ENCODE assay signal across 8 cellular contexts in genomic region chr11:32892355-32893090, GRCh38. TPM values are rescaled to one million over a fixed set of nuclear protein-coding genes. Genes with fewer than 3 reads are reported as not detected.
DNase-seq lines count a peak whose midpoint lies in the region; ATAC-seq, FAIRE-seq and TF ChIP-seq lines count a peak whose summit lies in the region.

QSER1 (plus strand) TSS chr11:32892811; CDS start chr11:32893126, 315 bp downstream.

- no peaks in the 10 kb centered on the region for H3K27me3 Mint-ChIP-seq in activated T-helper 17 cell treated with anti-CD3 and anti-CD28 coated beads, Interleukin-2, amount 50 U/mL, for 72 hours
- H3K27me3 Mint-ChIP-seq in natural killer cell treated with Interleukin-12 subunit alpha and Interleukin-12 subunit beta and Interleukin-15 and Interleukin-18, amount 100 ng/mL, for 72 hours: no peaks in the 10 kb centered on the region

- no peaks in the 10 kb centered on the region for H3K9me3 Mint-ChIP-seq in activated T-helper 17 cell treated with anti-CD3 and anti-CD28 coated beads, Interleukin-2, amount 50 U/mL, for 72 hours
- no peaks in the 10 kb centered on the region for H3K9me3 Mint-ChIP-seq in natural killer cell treated with Interleukin-12 subunit alpha and Interleukin-12 subunit beta and Interleukin-15 and Interleukin-18, amount 100 ng/mL, for 72 hours

- peak; percentile 53 for DNase-seq in Caki2 (ENCODE audit: low read depth)
- peak; percentile 96 for DNase-seq in GM20000 (ENCODE audit: low spot score)
- DNase-seq in HTR-8/SVneo (ENCODE audit: insufficient read length, low spot score): peak; percentile 75
- DNase-seq in RKO (ENCODE audit: low spot score): peak; percentile 68
- peak; percentile 52 for DNase-seq in fibroblast of pulmonary artery (ENCODE audit: low read depth)
- DNase-seq in natural killer cell treated with Interleukin-12 subunit alpha and Interleukin-12 subunit beta and Interleukin-15 and Interleukin-18, amount 100 ng/mL, for 72 hours (ENCODE audit: low spot score): peak; percentile 85
- DNase-seq in stimulated activated naive CD4-positive, alpha-beta T cell treated with Interleukin-2 at 50 U/mL for 16 hours (lab: John Stamatoyannopoulos, UW): peak; percentile 72

- peak within 1 kb of the TSS; percentile 88 for H3K4me3 Mint-ChIP-seq in activated T-helper 17 cell treated with anti-CD3 and anti-CD28 coated beads, Interleukin-2, amount 50 U/mL, for 72 hours
- peak within 1 kb of the TSS; percentile 87 for H3K4me3 Mint-ChIP-seq in natural killer cell treated with Interleukin-12 subunit alpha and Interleukin-12 subunit beta and Interleukin-15 and Interleukin-18, amount 100 ng/mL, for 72 hours

- peaks cover 6% of the 10 kb centered on the region for H3K36me3 Mint-ChIP-seq in activated T-helper 17 cell treated with anti-CD3 and anti-CD28 coated beads, Interleukin-2, amount 50 U/mL, for 72 hours (ENCODE audit: low read depth)
- no peaks in the 10 kb centered on the region for H3K36me3 Mint-ChIP-seq in natural killer cell treated with Interleukin-12 subunit alpha and Interleukin-12 subunit beta and Interleukin-15 and Interleukin-18, amount 100 ng/mL, for 72 hours

- in situ Hi-C loops in Caki2 (cut with HindIII; ENCODE audit: low pct_unique_long_range_greater_than_20kb, low sequenced_read_pairs): no loop called here

- peak within 1 kb of the TSS; percentile 86 for H3K4me3 ChIP-seq in fibroblast of pulmonary artery (replicated peaks; ENCODE audit: low read depth, low read length)

- FAIRE-seq in HTR-8/SVneo (lab: Jason Lieb, UNC): peak; percentile 77

- no peak for TF ChIP-seq CTCF in GM20000 (IDR thresholded peaks at IDR 0.05; ENCODE audit: extremely low read depth, missing control alignments)
- TF ChIP-seq CTCF in fibroblast of pulmonary artery (IDR thresholded peaks at IDR 0.05; ENCODE audit: low read length, missing control alignments): no peak

- ATAC-seq in activated T-helper 17 cell treated with anti-CD3 and anti-CD28 coated beads, Interleukin-2, amount 50 U/mL, for 72 hours (replicated peaks): peak; percentile 66
- ATAC-seq in natural killer cell treated with Interleukin-12 subunit alpha and Interleukin-12 subunit beta and Interleukin-15 and Interleukin-18, amount 100 ng/mL, for 72 hours: peak; percentile 82 to 88

- peaks cover 18% of the 10 kb centered on the region for H3K4me1 Mint-ChIP-seq in activated T-helper 17 cell treated with anti-CD3 and anti-CD28 coated beads, Interleukin-2, amount 50 U/mL, for 72 hours
- peaks cover 16% of the 10 kb centered on the region in 2 donors for H3K4me1 Mint-ChIP-seq in natural killer cell treated with Interleukin-12 subunit alpha and Interleukin-12 subunit beta and Interleukin-15 and Interleukin-18, amount 100 ng/mL, for 72 hours (ENCODE audit: low read depth in 2 of 2)

- peak within 1 kb of the TSS; percentile 97 for H3K27ac Mint-ChIP-seq in activated T-helper 17 cell treated with anti-CD3 and anti-CD28 coated beads, Interleukin-2, amount 50 U/mL, for 72 hours
- peak within 1 kb of the TSS; percentile 72 to 86 for H3K27ac Mint-ChIP-seq in natural killer cell treated with Interleukin-12 subunit alpha and Interleukin-12 subunit beta and Interleukin-15 and Interleukin-18, amount 100 ng/mL, for 72 hours

RNA-seq across cellular contexts. Expression of gene QSER1, which starts in this region (rescaled TPM):
- total RNA-seq in Caki2 (2014; rRNA removed; shearing (Covaris generic); ENCODE audit: low replicate concordance): 5.0 and 5.7 TPM in 2 replicates
- total RNA-seq in activated T-helper 17 cell treated with anti-CD3 and anti-CD28 coated beads, Interleukin-2, amount 50 U/mL, for 72 hours: 10 to 100 TPM; 14.1 to 15.2 TPM
- total RNA-seq in natural killer cell treated with Interleukin-12 subunit alpha and Interleukin-12 subunit beta and Interleukin-15 and Interleukin-18, amount 100 ng/mL, for 72 hours: 10 to 100 TPM; 15.5 to 22.6 TPM

Comparison
In these comparisons a context has a peak if more than half of its experiments do, and no peak if none do; other contexts are left out.
1. Peak in every context shown above with its lines: DNase-seq, ATAC-seq and H3K4me3 ChIP-seq.